ENCODE assay signal across 9 cellular contexts in genomic region chr6:107179004-107179403, GRCh38.
DNase-seq lines count a peak whose midpoint lies in the region; ATAC-seq and TF ChIP-seq lines count a peak whose summit lies in the region.
"Had no signal": no experiment of that assay in that cellular context is flagged by ENCODE, and none has a peak within 500 bp of the region (broad histone marks: within the 10 kb centered on the region; RNA-seq: fewer than 3 reads in every experiment).

No MANE protein-coding gene starts in this region.

- no peaks in the 10 kb centered on the region for H3K9me3 ChIP-seq in heart right ventricle

- H3K4me3 ChIP-seq in heart right ventricle = no peak overlapping the region

- H3K27ac ChIP-seq in heart right ventricle = no peak overlapping the region

- TF ChIP-seq CTCF in heart right ventricle (IDR thresholded peaks at IDR 0.05) = peak in 6 of 9 donors; percentile 7 to 35 (median 17)

- H3K4me1 ChIP-seq in heart right ventricle = no peaks in the 10 kb centered on the region

- ATAC-seq in heart right ventricle (no peak), HG03175 (IDR thresholded peaks at IDR 0.05; ENCODE audit: unreplicated experiment) (no peak)
- ATAC-seq: left cardiac atrium had no signal

- H3K36me3 ChIP-seq in heart right ventricle = no peaks in the 10 kb centered on the region

- H3K27me3 ChIP-seq in heart right ventricle = no peaks in the 10 kb centered on the region

- intact Hi-C loops in heart right ventricle (cut with DNase I) = no loop called here
- intact Hi-C loops in cardiac septum (cut with DNase I) = no loop called here

- 96% methylated on average over 5 of the region's 5 CpGs for WGBS in heart right ventricle, 2 donors

- no peak for DNase-seq in heart right ventricle
- no peak for DNase-seq in cardiac septum (ENCODE audit: low spot score)
- DNase-seq in NCI-H146 treated with DMSO at 0.1 percent for 48 hours (lab: John Stamatoyannopoulos, UW; ENCODE audit: unreplicated experiment) = peak; percentile 28
- DNase-seq in dermis blood vessel endothelial cell = peak; percentile 59
- peak; percentile 11 for DNase-seq in stromal cell of bone marrow (ENCODE audit: low read depth)
- no peak for DNase-seq in germinal center (ENCODE audit: low spot score)
- DNase-seq in GF-D8 (lab: John Stamatoyannopoulos, UW) = no peak
- DNase-seq: left cardiac atrium had no signal

Comparison
In these comparisons a context has a peak if more than half of its experiments do, and no peak if none do; other contexts are left out.
1. DNase-seq: peak in NCI-H146 treated with DMSO at 0.1 percent for 48 hours (single experiment), dermis blood vessel endothelial cell (single experiment) and stromal cell of bone marrow (single experiment); none in heart right ventricle (0 of 2), cardiac septum (single experiment), germinal center (single experiment) and GF-D8 (single experiment).